ENCODE assay signal across 34 cellular contexts in the genomic region with DNA sequence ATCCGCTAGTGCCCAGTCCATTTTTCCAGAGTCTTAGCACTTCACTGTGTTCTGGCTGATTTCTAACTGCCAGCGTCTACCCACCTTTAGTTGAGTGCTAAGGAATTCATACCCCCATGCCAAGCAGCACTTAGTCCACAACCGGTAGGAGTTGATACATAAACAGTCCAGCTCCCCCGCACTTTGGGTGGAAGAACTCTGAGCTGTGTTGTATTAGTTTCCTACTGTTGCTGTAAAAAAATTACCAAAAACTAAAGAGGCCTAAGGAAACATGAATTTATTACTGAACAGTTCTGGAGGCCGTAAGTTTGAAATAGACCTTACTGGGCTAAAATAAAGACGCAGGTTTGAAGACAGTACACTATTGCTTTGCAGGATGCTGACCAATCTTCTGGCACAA.
"Had no signal": no experiment of that assay in that cellular context is flagged by ENCODE, and none has a peak within 500 bp of the region (broad histone marks: within the 10 kb centered on the region; RNA-seq: fewer than 3 reads in every experiment).

No MANE protein-coding gene starts in this region.

- H3K9me3 ChIP-seq: Peyer's patch, SJSA1, SK-N-SH had no signal

- H3K4me1 Mint-ChIP-seq: activated CD4-positive, alpha-beta T cell treated with anti-CD3 and anti-CD28 coated beads for 36 hours; activated CD4-positive, alpha-beta T cell treated with anti-CD3 and anti-CD28 coated beads, Interleukin-2, amount 10 ng/mL, durations not matched to agents 7 days and 5 days; activated naive CD4-positive, alpha-beta T cell treated with anti-CD3 and anti-CD28 coated beads, Interleukin-2, amount 10 ng/mL, durations not matched to agents 7 days and 5 days; activated naive CD8-positive, alpha-beta T cell treated with anti-CD3 and anti-CD28 coated beads, Interleukin-2, amount 50 U/mL, for 24 hours had no signal

- H3K27me3 ChIP-seq: brain microvascular endothelial cell, cardiac muscle cell, Peyer's patch, SJSA1 had no signal

- H3K27ac Mint-ChIP-seq: activated CD4-positive, alpha-beta T cell treated with anti-CD3 and anti-CD28 coated beads for 36 hours; activated CD4-positive, alpha-beta T cell treated with anti-CD3 and anti-CD28 coated beads, Interleukin-2, amount 10 ng/mL, durations not matched to agents 7 days and 5 days; activated CD8-positive, alpha-beta T cell treated with anti-CD3 and anti-CD28 coated beads, Interleukin-2, amount 10 ng/mL, durations not matched to agents 7 days and 5 days; activated naive CD4-positive, alpha-beta T cell treated with anti-CD3 and anti-CD28 coated beads, Interleukin-2, amount 10 ng/mL, durations not matched to agents 7 days and 5 days; activated naive CD8-positive, alpha-beta T cell; activated naive CD8-positive, alpha-beta T cell treated with anti-CD3 and anti-CD28 coated beads, Interleukin-2, amount 50 U/mL, for 24 hours; activated T-cell treated with anti-CD3 and anti-CD28 coated beads, Interleukin-2, amount 50 U/mL, for 24 hours; activated T-helper 2 cell treated with anti-CD3 and anti-CD28 coated beads, Interferon-gamma antibody, Interleukin-2, Interleukin-4, amounts not matched to agents 10 μg/mL and 5 μg/mL and 100 μg/mL, durations not matched to agents 14 hours and 24 hours and 36 hours; T-helper 1 cell treated with Interleukin-12 subunit alpha and Interleukin-12 subunit beta and Interleukin-4 antibody, amounts not matched to agents 30 μg/mL and 1 μg/mL, for 36 hours; T-helper 2 cell treated with Interferon-gamma antibody and Interleukin-4, amounts not matched to agents 5 μg/mL and 100 μg/mL, for 36 hours had no signal

- H3K4me2 ChIP-seq: SK-N-SH had no signal

- H3K9me3 Mint-ChIP-seq: activated CD4-positive, alpha-beta T cell treated with anti-CD3 and anti-CD28 coated beads, Interleukin-2, amount 10 ng/mL, durations not matched to agents 7 days and 5 days; activated naive CD4-positive, alpha-beta T cell treated with anti-CD3 and anti-CD28 coated beads, Interleukin-2, amount 10 ng/mL, durations not matched to agents 7 days and 5 days; activated naive CD8-positive, alpha-beta T cell treated with anti-CD3 and anti-CD28 coated beads, Interleukin-2, amount 50 U/mL, for 24 hours; activated T-cell treated with anti-CD3 and anti-CD28 coated beads, Interleukin-2, amount 50 U/mL, for 24 hours; activated T-helper 2 cell treated with anti-CD3 and anti-CD28 coated beads, Interferon-gamma antibody, Interleukin-2, Interleukin-4, amounts not matched to agents 10 μg/mL and 5 μg/mL and 100 μg/mL, durations not matched to agents 14 hours and 24 hours and 36 hours; T-helper 1 cell treated with Interleukin-12 subunit alpha and Interleukin-12 subunit beta and Interleukin-4 antibody, amounts not matched to agents 30 μg/mL and 1 μg/mL, for 36 hours; T-helper 2 cell treated with Interferon-gamma antibody and Interleukin-4, amounts not matched to agents 5 μg/mL and 100 μg/mL, for 36 hours had no signal

- H3K9ac ChIP-seq: SK-N-SH had no signal

- H3K4me3 Mint-ChIP-seq: activated CD4-positive, alpha-beta T cell treated with anti-CD3 and anti-CD28 coated beads for 36 hours; activated CD4-positive, alpha-beta T cell treated with anti-CD3 and anti-CD28 coated beads, Interleukin-2, amount 10 ng/mL, durations not matched to agents 7 days and 5 days; activated CD8-positive, alpha-beta T cell treated with anti-CD3 and anti-CD28 coated beads, Interleukin-2, amount 10 ng/mL, durations not matched to agents 7 days and 5 days; activated naive CD4-positive, alpha-beta T cell treated with anti-CD3 and anti-CD28 coated beads, Interleukin-2, amount 10 ng/mL, durations not matched to agents 7 days and 5 days; activated naive CD8-positive, alpha-beta T cell; activated naive CD8-positive, alpha-beta T cell treated with anti-CD3 and anti-CD28 coated beads, Interleukin-2, amount 50 U/mL, for 24 hours; activated T-cell treated with anti-CD3 and anti-CD28 coated beads, Interleukin-2, amount 50 U/mL, for 24 hours; T-helper 1 cell treated with Interleukin-12 subunit alpha and Interleukin-12 subunit beta and Interleukin-4 antibody, amounts not matched to agents 30 μg/mL and 1 μg/mL, for 36 hours; T-helper 2 cell treated with Interferon-gamma antibody and Interleukin-4, amounts not matched to agents 5 μg/mL and 100 μg/mL, for 36 hours; WTC11 had no signal

- DNase-seq: activated CD4-positive, alpha-beta T cell treated with anti-CD3 and anti-CD28 coated beads for 36 hours; activated CD4-positive, alpha-beta T cell treated with anti-CD3 and anti-CD28 coated beads, Interleukin-2, amount 10 ng/mL, durations not matched to agents 7 days and 5 days; activated CD4-positive, alpha-beta T cell treated with anti-CD3 and anti-CD28 coated beads, Interleukin-2, amount 50 U/mL, for 48 hours; activated CD8-positive, alpha-beta T cell treated with anti-CD3 and anti-CD28 coated beads, Interleukin-2, amount 10 ng/mL, durations not matched to agents 7 days and 5 days; activated gamma-delta T cell treated with Interleukin-2 at 50 U/mL for 16 hours; activated naive CD4-positive, alpha-beta T cell treated with anti-CD3 and anti-CD28 coated beads, Interleukin-2, amount 10 ng/mL, durations not matched to agents 7 days and 5 days; activated naive CD8-positive, alpha-beta T cell treated with anti-CD3 and anti-CD28 coated beads, Interleukin-2, amount 50 U/mL, for 24 hours; activated T-cell treated with anti-CD3 and anti-CD28 coated beads, Interleukin-2, amount 50 U/mL, for 24 hours; aorta; brain microvascular endothelial cell; MM.1S; NCI-H1092; NCI-H1436 treated with DMSO at 0.1 percent for 48 hours; NCI-H1694 treated with DMSO at 0.1 percent for 48 hours; NCI-H2029; NCI-H2107; NCI-H2171; NCI-H510A; NCI-H526; NCI-H748 treated with DMSO at 0.1 percent for 48 hours; NK-92 treated with Interleukin-12 subunit alpha and Interleukin-12 subunit beta, amount 100 ng/mL, for 24 hours; PC-3; Peyer's patch; RPMI8226; SHP77 treated with DMSO at 0.1 percent for 48 hours; SK-N-SH had no signal

- H3K36me3 Mint-ChIP-seq: activated naive CD4-positive, alpha-beta T cell treated with anti-CD3 and anti-CD28 coated beads, Interleukin-2, amount 10 ng/mL, durations not matched to agents 7 days and 5 days; activated naive CD8-positive, alpha-beta T cell had no signal

- H3K27ac ChIP-seq: brain microvascular endothelial cell, cardiac muscle cell, Peyer's patch, SJSA1 had no signal

- H3K4me1 ChIP-seq: Peyer's patch, SJSA1 had no signal

- FAIRE-seq: TTC549 had no signal
